Comparison of ENCODE assay signal across 8 cellular contexts in the genomic region with DNA sequence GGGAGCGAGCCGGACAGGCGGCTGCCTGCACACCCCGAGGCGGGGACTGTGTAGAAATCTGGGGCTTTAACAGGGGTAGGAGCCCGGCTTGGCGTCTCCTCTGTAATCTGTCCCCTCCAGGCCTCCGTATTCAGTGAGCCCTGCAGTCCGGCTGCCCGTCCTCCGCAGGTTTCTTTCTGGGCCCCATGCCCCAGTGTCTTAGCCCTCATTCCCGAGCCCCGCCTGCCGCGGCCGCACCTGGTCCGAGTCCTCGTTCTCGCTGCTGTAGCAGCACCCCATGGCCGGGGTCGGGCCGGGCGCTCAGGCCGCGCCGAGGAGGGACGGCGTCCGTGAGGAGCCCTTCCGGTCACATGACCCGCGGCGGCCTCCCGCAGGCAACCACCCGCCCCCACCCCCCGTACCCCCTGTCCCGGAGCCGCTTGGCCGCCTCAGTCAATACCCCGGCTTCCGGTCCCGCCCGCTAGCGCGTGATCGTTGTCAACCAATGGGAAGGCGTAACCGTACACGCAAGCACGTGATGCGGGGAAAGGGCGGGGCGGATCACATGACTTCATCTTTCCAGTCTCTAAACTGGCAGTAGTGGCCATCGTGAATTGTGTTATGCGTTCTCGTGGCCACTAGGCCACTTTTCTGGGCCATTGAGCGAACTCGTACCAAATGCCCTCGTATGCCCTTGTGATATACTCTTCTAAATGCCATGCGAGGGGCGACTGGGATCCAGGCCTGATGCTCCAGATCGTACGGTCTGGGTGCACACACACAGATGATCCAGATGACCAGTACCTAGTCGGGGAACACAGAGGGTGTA. TPM values are rescaled to one million over a fixed set of nuclear protein-coding genes. Genes with fewer than 3 reads are reported as not detected.
DNase-seq lines count a peak whose midpoint lies in the region; ATAC-seq, FAIRE-seq and TF ChIP-seq lines count a peak whose summit lies in the region.

A gene (minus strand): TSS at position 352 of the 808 bp plus-strand sequence. CDS start 73 bp downstream, at position 279.

- H3K27me3 ChIP-seq in psoas muscle (ENCODE audit: insufficient read depth in 3 of 3, low read length in 2 of 3) = no peaks in the 10 kb centered on the region

- H3K27ac ChIP-seq in angular gyrus (ENCODE audit: low read depth, low read length) (peak within 1 kb of the TSS; percentile 99), psoas muscle (peak within 1 kb of the TSS; percentile 100)

- H3K36me3 ChIP-seq in psoas muscle (ENCODE audit: insufficient read depth in 1 of 2, low read depth in 1 of 2) = peaks cover 0 to 22% of the 10 kb centered on the region in 2 donors

- no peaks in the 10 kb centered on the region for H3K9me3 ChIP-seq in psoas muscle

- peak; percentile 89 for FAIRE-seq in urothelium cell line (lab: Jason Lieb, UNC)

- intact Hi-C loops in left ventricle myocardium superior (cut with micrococcal nuclease) = no loop called here
- intact Hi-C loops in psoas muscle (cut with DNase I) = loop anchor here in 1 of 2 donors (1.0 kb wide), 1 partner anchor 9 kb away; a partner anchor contains a TSS

- TF ChIP-seq CTCF in GM13976 (IDR thresholded peaks at IDR 0.05; ENCODE audit: borderline replicate concordance, control extremely low read depth, extremely low read depth, insufficient read depth, missing control alignments) (no peak), psoas muscle (IDR thresholded peaks at IDR 0.05) (peak; percentile 58)

- 1 to 2% (median 1%) methylated on average over 62 to 64 of the region's 64 CpGs for WGBS in psoas muscle, 3 donors

- peak; percentile 90 for ATAC-seq in HG02885 (IDR thresholded peaks at IDR 0.05; ENCODE audit: poor library complexity, unreplicated experiment)
- peak; percentile 99 for ATAC-seq in left ventricle myocardium superior
- peak; percentile 97 to 98 (median 98) for ATAC-seq in psoas muscle

- DNase-seq in GM13976 (ENCODE audit: low spot score) = peak; percentile 97
- DNase-seq in NCI-H187 (lab: John Stamatoyannopoulos, UW) = peak; percentile 96
- DNase-seq in T-helper 2 cell = peak; percentile 89 to 99 (median 96)
- DNase-seq in left ventricle myocardium superior = peak; percentile 100
- DNase-seq in psoas muscle = peak; percentile 100
- DNase-seq in urothelium cell line (ENCODE audit: low spot score) = peak; percentile 97

- H3K4me3 ChIP-seq in psoas muscle = peak within 1 kb of the TSS; percentile 99

- in situ Hi-C loops in GM13976 (cut with MboI; ENCODE audit: low sequenced_read_pairs, unreplicated experiment) = no loop called here

- H3K4me1 ChIP-seq in psoas muscle = peaks cover 47% of the 10 kb centered on the region

RNA-seq across cellular contexts. Expression of the gene that starts here (rescaled TPM):
- total RNA-seq in left ventricle myocardium superior = 75.6 TPM
- total RNA-seq in psoas muscle = 10 to 100 TPM; 74.9 to 91.2 (median 80.4) TPM
- polyA plus RNA-seq in psoas muscle = 100 to 1,000 TPM; 101 to 223 (median 141) TPM

Comparison
In these comparisons a context has a peak if more than half of its experiments do, and no peak if none do; other contexts are left out.
1. Peak in every context shown above with its lines: DNase-seq, ATAC-seq, H3K4me3 ChIP-seq and H3K27ac ChIP-seq.